12 cellular contexts compared by ENCODE assay signal in the genomic region with DNA sequence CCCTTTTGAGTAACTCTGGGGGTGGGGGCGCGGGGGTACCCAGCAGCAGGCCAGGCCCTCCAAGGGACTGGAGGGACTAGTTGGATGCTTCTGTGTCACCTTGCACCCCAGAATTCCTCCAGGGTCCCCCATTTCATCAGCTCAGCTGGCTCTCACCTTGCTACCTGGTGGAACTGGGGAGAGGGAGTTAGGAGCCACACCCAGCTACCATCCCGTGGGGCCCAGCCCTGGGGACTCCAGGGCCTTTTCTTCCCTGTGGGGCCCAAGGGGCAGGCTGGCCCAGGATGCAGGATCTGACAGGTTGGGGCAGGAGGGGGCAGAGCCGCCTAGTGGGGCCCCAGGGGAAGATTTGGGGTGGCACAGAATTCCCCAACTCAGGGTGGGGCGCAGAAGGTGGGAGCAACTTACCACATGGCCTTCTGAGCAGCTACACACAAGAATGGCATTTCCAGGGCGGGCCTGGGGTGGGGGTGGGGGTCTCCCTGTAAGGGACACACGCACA. TPM values are rescaled to one million over a fixed set of nuclear protein-coding genes. Genes with fewer than 3 reads are reported as not detected.
DNase-seq lines count a peak whose midpoint lies in the region; ATAC-seq, FAIRE-seq and TF ChIP-seq lines count a peak whose summit lies in the region.
"Had no signal": no experiment of that assay in that cellular context is flagged by ENCODE, and none has a peak within 500 bp of the region (broad histone marks: within the 10 kb centered on the region; RNA-seq: fewer than 3 reads in every experiment).

No MANE protein-coding gene starts in this region.

- intact Hi-C loops in K562 (cut with micrococcal nuclease): no loop called here
- intact Hi-C loops in transverse colon (cut with DNase I; ENCODE audit: low total_unique reads): no loop called here

- H3K4me1 ChIP-seq in K562 (replicated peaks in 1 of 2; ENCODE audit: control insufficient read depth in 2 of 2, insufficient read depth in 2 of 2, low read length in 2 of 2): peaks cover 46 to 90% of the 10 kb centered on the region in 2 experiments
- H3K4me1 ChIP-seq in transverse colon: peaks cover 33 to 74% (median 57%) of the 10 kb centered on the region in 4 donors

- no peaks in the 10 kb centered on the region for H3K27me3 ChIP-seq in K562 (ENCODE audit: control insufficient read depth in 2 of 2, insufficient read depth in 2 of 2, low read length in 2 of 2)
- no peaks in the 10 kb centered on the region for H3K27me3 ChIP-seq in transverse colon

- H3K9me1 ChIP-seq in K562 (ENCODE audit: control insufficient read depth, insufficient read depth, low read length): no peaks in the 10 kb centered on the region

- no peak for FAIRE-seq in K562 (lab: Jason Lieb, UNC)
- FAIRE-seq: small intestine, TTC549 had no signal

- H3K4me3 ChIP-seq in K562 (no peak overlapping the region), transverse colon (no peak overlapping the region)

- no TSS peak for BruUV-seq in K562 (replicated peaks; lab: Mats Ljungman, UMichigan)

- H2AFZ ChIP-seq in K562 (ENCODE audit: low read depth, low read length): no peak overlapping the region

- peak overlapping the region in 1 of 2 experiments; percentile 98; a peak in 2 of 4 replicates for H3K9ac ChIP-seq in K562 (ENCODE audit: insufficient read depth in 1 of 2, low read depth in 2 of 2, low read length in 2 of 2)

- POLR2A ChIA-PET in K562 (lab: Yijun Ruan, JAX): no interaction called here

- no peak for DNase-seq in activated T-cell treated with anti-CD3 and anti-CD28 coated beads, Interleukin-2, amount 50 U/mL, for 4 hours
- DNase-seq in activated T-cell treated with anti-CD3 and anti-CD28 coated beads for 4 hours: no peak
- no peak for DNase-seq in K562 (ENCODE audit: extremely low read depth in 1 of 4, low spot score in 3 of 4)
- no peak for DNase-seq in mesothelial cell of epicardium (ENCODE audit: low spot score in 2 of 2, unreplicated experiment in 2 of 2)
- no peak for DNase-seq in transverse colon
- no peak for DNase-seq in GF-D8 (lab: John Stamatoyannopoulos, UW)
- no peak for DNase-seq in HPDE6-E6E7 (ENCODE audit: extremely low spot score)
- DNase-seq in HUDEP-2 (lab: John Stamatoyannopoulos, UW; ENCODE audit: unreplicated experiment in 76 of 76): no peak
- DNase-seq: small intestine had no signal

- H3K27ac ChIP-seq in K562 (ENCODE audit: extremely low read depth, low read depth, low read length) (no peak overlapping the region), transverse colon (peak overlapping the region; percentile 99 to 100 (median 100))
- H3K27ac ChIP-seq: C4-2B had no signal

- ATAC-seq in activated T-cell treated with anti-CD3 and anti-CD28 coated beads, Interleukin-2, amount 50 U/mL, for 4 hours: no peak
- no peak for ATAC-seq in K562

- H3K27me3 Mint-ChIP-seq in activated T-cell treated with anti-CD3 and anti-CD28 coated beads, Interleukin-2, amount 50 U/mL, for 4 hours (ENCODE audit: low read depth): no peaks in the 10 kb centered on the region
- no peaks in the 10 kb centered on the region for H3K27me3 Mint-ChIP-seq in mesothelial cell of epicardium (ENCODE audit: low read depth)

- in situ Hi-C loops in K562 (cut with MboI) (loop anchor here (10.0 kb wide), 1 partner anchor 569 kb away; no protein-coding TSS in a partner anchor), transverse colon (cut with MboI; ENCODE audit: low pct_ligation_motif_present in 1 of 4, low pct_unique_long_range_greater_than_20kb in 1 of 4, low sequenced_read_pairs in 3 of 4) (no loop called here)

- H3K36me3 ChIP-seq in K562 (ENCODE audit: control insufficient read depth, insufficient read depth, low read length) (no peaks in the 10 kb centered on the region), transverse colon (no peaks in the 10 kb centered on the region)

- TF ChIP-seq POLR2A in K562 (conservative IDR thresholded peaks at IDR 0.05) (no peak), transverse colon (IDR thresholded peaks at IDR 0.05) (no peak)

- H3K4me1 Mint-ChIP-seq in activated T-cell treated with anti-CD3 and anti-CD28 coated beads, Interleukin-2, amount 50 U/mL, for 4 hours (ENCODE audit: low read depth): peaks cover 50% of the 10 kb centered on the region
- peaks cover 54% of the 10 kb centered on the region for H3K4me1 Mint-ChIP-seq in mesothelial cell of epicardium

- peaks cover 38% of the 10 kb centered on the region for H3K79me2 ChIP-seq in K562 (ENCODE audit: control insufficient read depth, insufficient read depth, low read length)

- no peaks in the 10 kb centered on the region for H3K9me3 ChIP-seq in K562 (replicated peaks; ENCODE audit: control insufficient read depth, insufficient read depth, low read depth, low read length)
- H3K9me3 ChIP-seq in transverse colon: no peaks in the 10 kb centered on the region

- TF ChIP-seq CTCF in K562 (IDR thresholded peaks at IDR 0.05 in 2 of 3, conservative IDR thresholded peaks at IDR 0.05 in 1 of 3; ENCODE audit: insufficient read depth in 2 of 3, low read depth in 1 of 3, low read length in 3 of 3) (no peak), mesothelial cell of epicardium (IDR thresholded peaks at IDR 0.05; ENCODE audit: unreplicated experiment) (no peak), transverse colon (IDR thresholded peaks at IDR 0.05) (no peak)

- H3K4me3 Mint-ChIP-seq in activated T-cell treated with anti-CD3 and anti-CD28 coated beads, Interleukin-2, amount 50 U/mL, for 4 hours: peak overlapping the region; percentile 73
- H3K4me3 Mint-ChIP-seq in mesothelial cell of epicardium: peak overlapping the region; percentile 88

- H3K9me3 Mint-ChIP-seq in activated T-cell treated with anti-CD3 and anti-CD28 coated beads, Interleukin-2, amount 50 U/mL, for 4 hours: no peaks in the 10 kb centered on the region
- H3K9me3 Mint-ChIP-seq in mesothelial cell of epicardium: no peaks in the 10 kb centered on the region

- H4K20me1 ChIP-seq in K562 (replicated peaks; ENCODE audit: control insufficient read depth, insufficient read depth, low read length): 0 out of 2 replicates have a peak, but pooled peaks cover 3% of the 10 kb centered on the region

- no peak for TF ChIP-seq EP300 in K562 (IDR thresholded peaks at IDR 0.05; ENCODE audit: low read length)
- no peak for TF ChIP-seq EP300 in transverse colon (IDR thresholded peaks at IDR 0.05; ENCODE audit: low read depth)

- TF ChIP-seq RAD21 in K562 (CRISPR knock-in tag; conservative IDR thresholded peaks at IDR 0.05 in 1 of 2, IDR thresholded peaks at IDR 0.05 in 1 of 2): no peak

- no peak overlapping the region for H3K4me2 ChIP-seq in K562 (ENCODE audit: insufficient read depth, low read length)

- H3K27ac Mint-ChIP-seq in mesothelial cell of epicardium: peak overlapping the region; percentile 94

- peaks cover 5% of the 10 kb centered on the region for H3K36me3 Mint-ChIP-seq in activated T-cell treated with anti-CD3 and anti-CD28 coated beads, Interleukin-2, amount 50 U/mL, for 4 hours (ENCODE audit: insufficient read depth)
- H3K36me3 Mint-ChIP-seq in mesothelial cell of epicardium: no peaks in the 10 kb centered on the region

- WGBS in K562 (ENCODE audit: insufficient coverage, low coverage, missing lambda C conversion rate): 56% methylated on average over 4 of the region's 7 CpGs
- 57% methylated on average over 7 of the region's 7 CpGs; no CpG with 5 or more reads in 1 of the 2 donors for WGBS in transverse colon (ENCODE audit: low coverage in 1 of 2), 2 donors

- CTCF ChIA-PET in K562 (lab: Yijun Ruan, JAX; ENCODE audit: low intra/inter-chr PET ratio): no interaction called here

RNA-seq across cellular contexts. Expression of a gene that starts 32.8 kb away (rescaled TPM):
- total RNA-seq in activated T-cell treated with anti-CD3 and anti-CD28 coated beads, Interleukin-2, amount 50 U/mL, for 4 hours: under 1 TPM in 1 of 3 donors, not detected in 2; 0.52 TPM
- total RNA-seq in K562 (2011; cell fraction: chromatin; rRNA removed; ENCODE audit: low replicate concordance): not detected in 2 replicates
- total RNA-seq in K562 (2011; cell fraction: nucleolus; rRNA removed): not detected in 2 replicates
- total RNA-seq in K562 (2011; cell fraction: nucleoplasm; rRNA removed): not detected in 2 replicates
- total RNA-seq in K562 (2014; rRNA removed) (not detected in 2 replicates), K562 (2014; rRNA removed; fragmentation: Illumina TruSeq; extraction: Trizol) (not detected in 2 replicates), K562 (2015; rRNA removed; fragmentation: Illumina TruSeq; extraction: Trizol) (not detected in 2 replicates), K562 (2021) (not detected in 2 replicates), mesothelial cell of epicardium (4.9 to 8.6 TPM (median 8.2 TPM) in 3 replicates), transverse colon (not detected)
- polyA plus RNA-seq in K562 (2011; rRNA removed) (not detected in 2 replicates), K562 (2014; fragmentation: Illumina TruSeq; extraction: Trizol) (not detected in 2 replicates), K562 (2014; fragmentation: Nextera tagmentation; extraction: Ambion mirVana) (not detected), K562 (2014; rRNA removed) (not detected in 2 replicates)
- not detected in 2 replicates for polyA plus RNA-seq in K562 (2011; cell fraction: cytosol; rRNA removed)
- not detected in 2 replicates for polyA plus RNA-seq in K562 (2011; cell fraction: nucleus; rRNA removed)
- polyA plus RNA-seq in K562 (2012): not detected in 2 replicates
- polyA minus RNA-seq in K562 (2011; rRNA and poly(A)+ RNA removed): not detected in 2 replicates
- polyA minus RNA-seq in K562 (2011; cell fraction: cytosol; rRNA and poly(A)+ RNA removed): not detected in 2 replicates
- not detected in 2 replicates for polyA minus RNA-seq in K562 (2011; cell fraction: nucleus; rRNA and poly(A)+ RNA removed)
- total RNA-seq: fibroblast of lung had no signal
- polyA plus RNA-seq: fibroblast of lung had no signal

RNA-seq across cellular contexts. Expression of a gene that starts 48.9 kb away (rescaled TPM):
- 1 to 10 TPM; 3.2 to 5.0 (median 3.7) TPM for total RNA-seq in activated T-cell treated with anti-CD3 and anti-CD28 coated beads, Interleukin-2, amount 50 U/mL, for 4 hours
- total RNA-seq in K562 (2011; cell fraction: chromatin; rRNA removed; ENCODE audit: low replicate concordance): 1.5 and 4.2 TPM in 2 replicates
- 3.5 and 3.7 TPM in 2 replicates for total RNA-seq in K562 (2011; cell fraction: nucleolus; rRNA removed)
- total RNA-seq in K562 (2011; cell fraction: nucleoplasm; rRNA removed): 1.9 and 2.8 TPM in 2 replicates
- total RNA-seq in K562 (2014; rRNA removed) (1.0 and 1.3 TPM in 2 replicates), K562 (2014; rRNA removed; fragmentation: Illumina TruSeq; extraction: Trizol) (0.22 and 0.25 TPM in 2 replicates), K562 (2015; rRNA removed; fragmentation: Illumina TruSeq; extraction: Trizol) (0.25 and 0.57 TPM in 2 replicates), K562 (2021) (3.5 and 3.7 TPM in 2 replicates), mesothelial cell of epicardium (21.5 to 23.6 TPM (median 22.7 TPM) in 3 replicates), transverse colon (1 to 10 TPM; 2.3 to 5.1 (median 2.9) TPM)
- polyA plus RNA-seq in K562 (2011; rRNA removed) (0.67 and 1.0 TPM in 2 replicates), K562 (2014; fragmentation: Illumina TruSeq; extraction: Trizol) (0.79 and 1.7 TPM in 2 replicates), K562 (2014; fragmentation: Nextera tagmentation; extraction: Ambion mirVana) (not detected), K562 (2014; rRNA removed) (1.1 and 2.1 TPM in 2 replicates)
- 0.81 and 2.0 TPM in 2 replicates for polyA plus RNA-seq in K562 (2011; cell fraction: cytosol; rRNA removed)
- 1.5 and 4.5 TPM in 2 replicates for polyA plus RNA-seq in K562 (2011; cell fraction: nucleus; rRNA removed)
- polyA plus RNA-seq in K562 (2012): 1.3 and 3.5 TPM in 2 replicates
- 0.54 and 0.98 TPM in 2 replicates for polyA minus RNA-seq in K562 (2011; rRNA and poly(A)+ RNA removed)
- 3.0 and 5.0 TPM in 2 replicates for polyA minus RNA-seq in K562 (2011; cell fraction: cytosol; rRNA and poly(A)+ RNA removed)
- 1.5 and 1.7 TPM in 2 replicates for polyA minus RNA-seq in K562 (2011; cell fraction: nucleus; rRNA and poly(A)+ RNA removed)
